1 cellular context compared by ENCODE assay signal in the genomic region with DNA sequence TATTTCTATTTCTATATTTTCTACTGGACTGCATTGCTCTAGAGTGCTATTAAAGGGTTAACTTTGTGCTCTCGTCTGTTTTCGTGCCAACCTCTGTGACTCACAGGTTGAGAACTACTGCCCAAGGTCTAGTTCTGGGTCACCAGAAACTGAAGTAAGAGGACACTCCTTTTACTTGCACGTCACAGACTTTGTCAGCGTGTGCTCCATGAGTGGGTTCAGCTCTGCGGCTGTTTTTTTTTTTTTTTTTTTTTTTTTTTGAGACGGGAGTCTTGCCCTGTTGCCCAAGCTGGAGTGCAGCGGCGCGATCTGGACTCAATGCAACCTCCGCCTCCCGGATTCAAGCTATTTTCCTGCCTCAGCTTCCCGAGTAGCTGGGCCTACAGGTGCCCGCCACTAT.
TF ChIP-seq lines count a peak whose summit lies in the region.

No MANE protein-coding gene starts in this region.

TF ChIP-seq in GM23338, 12 proteins besides CTCF, POLR2A, EP300 and RAD21:
- TF ChIP-seq, protein P1, sequence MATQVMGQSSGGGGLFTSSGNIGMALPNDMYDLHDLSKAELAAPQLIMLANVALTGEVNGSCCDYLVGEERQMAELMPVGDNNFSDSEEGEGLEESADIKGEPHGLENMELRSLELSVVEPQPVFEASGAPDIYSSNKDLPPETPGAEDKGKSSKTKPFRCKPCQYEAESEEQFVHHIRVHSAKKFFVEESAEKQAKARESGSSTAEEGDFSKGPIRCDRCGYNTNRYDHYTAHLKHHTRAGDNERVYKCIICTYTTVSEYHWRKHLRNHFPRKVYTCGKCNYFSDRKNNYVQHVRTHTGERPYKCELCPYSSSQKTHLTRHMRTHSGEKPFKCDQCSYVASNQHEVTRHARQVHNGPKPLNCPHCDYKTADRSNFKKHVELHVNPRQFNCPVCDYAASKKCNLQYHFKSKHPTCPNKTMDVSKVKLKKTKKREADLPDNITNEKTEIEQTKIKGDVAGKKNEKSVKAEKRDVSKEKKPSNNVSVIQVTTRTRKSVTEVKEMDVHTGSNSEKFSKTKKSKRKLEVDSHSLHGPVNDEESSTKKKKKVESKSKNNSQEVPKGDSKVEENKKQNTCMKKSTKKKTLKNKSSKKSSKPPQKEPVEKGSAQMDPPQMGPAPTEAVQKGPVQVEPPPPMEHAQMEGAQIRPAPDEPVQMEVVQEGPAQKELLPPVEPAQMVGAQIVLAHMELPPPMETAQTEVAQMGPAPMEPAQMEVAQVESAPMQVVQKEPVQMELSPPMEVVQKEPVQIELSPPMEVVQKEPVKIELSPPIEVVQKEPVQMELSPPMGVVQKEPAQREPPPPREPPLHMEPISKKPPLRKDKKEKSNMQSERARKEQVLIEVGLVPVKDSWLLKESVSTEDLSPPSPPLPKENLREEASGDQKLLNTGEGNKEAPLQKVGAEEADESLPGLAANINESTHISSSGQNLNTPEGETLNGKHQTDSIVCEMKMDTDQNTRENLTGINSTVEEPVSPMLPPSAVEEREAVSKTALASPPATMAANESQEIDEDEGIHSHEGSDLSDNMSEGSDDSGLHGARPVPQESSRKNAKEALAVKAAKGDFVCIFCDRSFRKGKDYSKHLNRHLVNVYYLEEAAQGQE (IDR thresholded peaks at IDR 0.05; ENCODE audit: unreplicated experiment): no peak
- TF ChIP-seq CREB1 (CRISPR knock-in tag; IDR thresholded peaks at IDR 0.05; ENCODE audit: low read depth) (no peak), POLR2AphosphoS5 (IDR thresholded peaks at IDR 0.05; ENCODE audit: low read depth) (no peak), EZH2phosphoT487 (IDR thresholded peaks at IDR 0.05; ENCODE audit: unreplicated experiment) (no peak), JUNB (IDR thresholded peaks at IDR 0.05; ENCODE audit: unreplicated experiment) (no peak), ZNF114 (CRISPR knock-in tag; IDR thresholded peaks at IDR 0.05) (no peak), EZH2 (IDR thresholded peaks at IDR 0.05; ENCODE audit: low read depth, unreplicated experiment) (no peak), STAT1 (IDR thresholded peaks at IDR 0.05; ENCODE audit: unreplicated experiment) (no peak), NANOG (IDR thresholded peaks at IDR 0.05; ENCODE audit: borderline replicate concordance) (no peak), ZNF331 (CRISPR knock-in tag; IDR thresholded peaks at IDR 0.05; ENCODE audit: low read depth) (no peak)
- TF ChIP-seq, protein P2, sequence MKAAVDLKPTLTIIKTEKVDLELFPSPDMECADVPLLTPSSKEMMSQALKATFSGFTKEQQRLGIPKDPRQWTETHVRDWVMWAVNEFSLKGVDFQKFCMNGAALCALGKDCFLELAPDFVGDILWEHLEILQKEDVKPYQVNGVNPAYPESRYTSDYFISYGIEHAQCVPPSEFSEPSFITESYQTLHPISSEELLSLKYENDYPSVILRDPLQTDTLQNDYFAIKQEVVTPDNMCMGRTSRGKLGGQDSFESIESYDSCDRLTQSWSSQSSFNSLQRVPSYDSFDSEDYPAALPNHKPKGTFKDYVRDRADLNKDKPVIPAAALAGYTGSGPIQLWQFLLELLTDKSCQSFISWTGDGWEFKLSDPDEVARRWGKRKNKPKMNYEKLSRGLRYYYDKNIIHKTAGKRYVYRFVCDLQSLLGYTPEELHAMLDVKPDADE (IDR thresholded peaks at IDR 0.05): no peak
- TF ChIP-seq, protein P3, sequence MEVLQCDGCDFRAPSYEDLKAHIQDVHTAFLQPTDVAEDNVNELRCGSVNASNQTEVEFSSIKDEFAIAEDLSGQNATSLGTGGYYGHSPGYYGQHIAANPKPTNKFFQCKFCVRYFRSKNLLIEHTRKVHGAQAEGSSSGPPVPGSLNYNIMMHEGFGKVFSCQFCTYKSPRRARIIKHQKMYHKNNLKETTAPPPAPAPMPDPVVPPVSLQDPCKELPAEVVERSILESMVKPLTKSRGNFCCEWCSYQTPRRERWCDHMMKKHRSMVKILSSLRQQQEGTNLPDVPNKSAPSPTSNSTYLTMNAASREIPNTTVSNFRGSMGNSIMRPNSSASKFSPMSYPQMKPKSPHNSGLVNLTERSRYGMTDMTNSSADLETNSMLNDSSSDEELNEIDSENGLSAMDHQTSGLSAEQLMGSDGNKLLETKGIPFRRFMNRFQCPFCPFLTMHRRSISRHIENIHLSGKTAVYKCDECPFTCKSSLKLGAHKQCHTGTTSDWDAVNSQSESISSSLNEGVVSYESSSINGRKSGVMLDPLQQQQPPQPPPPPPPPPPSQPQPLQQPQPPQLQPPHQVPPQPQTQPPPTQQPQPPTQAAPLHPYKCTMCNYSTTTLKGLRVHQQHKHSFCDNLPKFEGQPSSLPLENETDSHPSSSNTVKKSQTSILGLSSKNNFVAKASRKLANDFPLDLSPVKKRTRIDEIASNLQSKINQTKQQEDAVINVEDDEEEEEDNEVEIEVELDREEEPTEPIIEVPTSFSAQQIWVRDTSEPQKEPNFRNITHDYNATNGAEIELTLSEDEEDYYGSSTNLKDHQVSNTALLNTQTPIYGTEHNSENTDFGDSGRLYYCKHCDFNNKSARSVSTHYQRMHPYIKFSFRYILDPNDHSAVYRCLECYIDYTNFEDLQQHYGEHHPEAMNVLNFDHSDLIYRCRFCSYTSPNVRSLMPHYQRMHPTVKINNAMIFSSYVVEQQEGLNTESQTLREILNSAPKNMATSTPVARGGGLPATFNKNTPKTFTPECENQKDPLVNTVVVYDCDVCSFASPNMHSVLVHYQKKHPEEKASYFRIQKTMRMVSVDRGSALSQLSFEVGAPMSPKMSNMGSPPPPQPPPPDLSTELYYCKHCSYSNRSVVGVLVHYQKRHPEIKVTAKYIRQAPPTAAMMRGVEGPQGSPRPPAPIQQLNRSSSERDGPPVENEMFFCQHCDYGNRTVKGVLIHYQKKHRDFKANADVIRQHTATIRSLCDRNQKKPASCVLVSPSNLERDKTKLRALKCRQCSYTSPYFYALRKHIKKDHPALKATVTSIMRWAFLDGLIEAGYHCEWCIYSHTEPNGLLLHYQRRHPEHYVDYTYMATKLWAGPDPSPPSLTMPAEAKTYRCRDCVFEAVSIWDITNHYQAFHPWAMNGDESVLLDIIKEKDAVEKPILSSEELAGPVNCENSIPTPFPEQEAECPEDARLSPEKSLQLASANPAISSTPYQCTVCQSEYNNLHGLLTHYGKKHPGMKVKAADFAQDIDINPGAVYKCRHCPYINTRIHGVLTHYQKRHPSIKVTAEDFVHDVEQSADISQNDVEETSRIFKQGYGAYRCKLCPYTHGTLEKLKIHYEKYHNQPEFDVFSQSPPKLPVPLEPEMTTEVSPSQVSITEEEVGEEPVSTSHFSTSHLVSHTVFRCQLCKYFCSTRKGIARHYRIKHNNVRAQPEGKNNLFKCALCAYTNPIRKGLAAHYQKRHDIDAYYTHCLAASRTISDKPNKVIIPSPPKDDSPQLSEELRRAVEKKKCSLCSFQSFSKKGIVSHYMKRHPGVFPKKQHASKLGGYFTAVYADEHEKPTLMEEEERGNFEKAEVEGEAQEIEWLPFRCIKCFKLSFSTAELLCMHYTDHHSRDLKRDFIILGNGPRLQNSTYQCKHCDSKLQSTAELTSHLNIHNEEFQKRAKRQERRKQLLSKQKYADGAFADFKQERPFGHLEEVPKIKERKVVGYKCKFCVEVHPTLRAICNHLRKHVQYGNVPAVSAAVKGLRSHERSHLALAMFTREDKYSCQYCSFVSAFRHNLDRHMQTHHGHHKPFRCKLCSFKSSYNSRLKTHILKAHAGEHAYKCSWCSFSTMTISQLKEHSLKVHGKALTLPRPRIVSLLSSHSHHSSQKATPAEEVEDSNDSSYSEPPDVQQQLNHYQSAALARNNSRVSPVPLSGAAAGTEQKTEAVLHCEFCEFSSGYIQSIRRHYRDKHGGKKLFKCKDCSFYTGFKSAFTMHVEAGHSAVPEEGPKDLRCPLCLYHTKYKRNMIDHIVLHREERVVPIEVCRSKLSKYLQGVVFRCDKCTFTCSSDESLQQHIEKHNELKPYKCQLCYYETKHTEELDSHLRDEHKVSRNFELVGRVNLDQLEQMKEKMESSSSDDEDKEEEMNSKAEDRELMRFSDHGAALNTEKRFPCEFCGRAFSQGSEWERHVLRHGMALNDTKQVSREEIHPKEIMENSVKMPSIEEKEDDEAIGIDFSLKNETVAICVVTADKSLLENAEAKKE (CRISPR knock-in tag; IDR thresholded peaks at IDR 0.05): no peak
TF ChIP-seq in GM23338: peak in this region for 0.
